Comparison of ENCODE assay signal across 1 cellular context in genomic region chr18:23384778-23385736, GRCh38.
TF ChIP-seq lines count a peak whose summit lies in the region.

No MANE protein-coding gene starts in this region.

TF ChIP-seq in HepG2, 621 proteins besides CTCF, POLR2A, EP300 and RAD21 (continued from another document and continues in another):
- TF ChIP-seq, protein P1, sequence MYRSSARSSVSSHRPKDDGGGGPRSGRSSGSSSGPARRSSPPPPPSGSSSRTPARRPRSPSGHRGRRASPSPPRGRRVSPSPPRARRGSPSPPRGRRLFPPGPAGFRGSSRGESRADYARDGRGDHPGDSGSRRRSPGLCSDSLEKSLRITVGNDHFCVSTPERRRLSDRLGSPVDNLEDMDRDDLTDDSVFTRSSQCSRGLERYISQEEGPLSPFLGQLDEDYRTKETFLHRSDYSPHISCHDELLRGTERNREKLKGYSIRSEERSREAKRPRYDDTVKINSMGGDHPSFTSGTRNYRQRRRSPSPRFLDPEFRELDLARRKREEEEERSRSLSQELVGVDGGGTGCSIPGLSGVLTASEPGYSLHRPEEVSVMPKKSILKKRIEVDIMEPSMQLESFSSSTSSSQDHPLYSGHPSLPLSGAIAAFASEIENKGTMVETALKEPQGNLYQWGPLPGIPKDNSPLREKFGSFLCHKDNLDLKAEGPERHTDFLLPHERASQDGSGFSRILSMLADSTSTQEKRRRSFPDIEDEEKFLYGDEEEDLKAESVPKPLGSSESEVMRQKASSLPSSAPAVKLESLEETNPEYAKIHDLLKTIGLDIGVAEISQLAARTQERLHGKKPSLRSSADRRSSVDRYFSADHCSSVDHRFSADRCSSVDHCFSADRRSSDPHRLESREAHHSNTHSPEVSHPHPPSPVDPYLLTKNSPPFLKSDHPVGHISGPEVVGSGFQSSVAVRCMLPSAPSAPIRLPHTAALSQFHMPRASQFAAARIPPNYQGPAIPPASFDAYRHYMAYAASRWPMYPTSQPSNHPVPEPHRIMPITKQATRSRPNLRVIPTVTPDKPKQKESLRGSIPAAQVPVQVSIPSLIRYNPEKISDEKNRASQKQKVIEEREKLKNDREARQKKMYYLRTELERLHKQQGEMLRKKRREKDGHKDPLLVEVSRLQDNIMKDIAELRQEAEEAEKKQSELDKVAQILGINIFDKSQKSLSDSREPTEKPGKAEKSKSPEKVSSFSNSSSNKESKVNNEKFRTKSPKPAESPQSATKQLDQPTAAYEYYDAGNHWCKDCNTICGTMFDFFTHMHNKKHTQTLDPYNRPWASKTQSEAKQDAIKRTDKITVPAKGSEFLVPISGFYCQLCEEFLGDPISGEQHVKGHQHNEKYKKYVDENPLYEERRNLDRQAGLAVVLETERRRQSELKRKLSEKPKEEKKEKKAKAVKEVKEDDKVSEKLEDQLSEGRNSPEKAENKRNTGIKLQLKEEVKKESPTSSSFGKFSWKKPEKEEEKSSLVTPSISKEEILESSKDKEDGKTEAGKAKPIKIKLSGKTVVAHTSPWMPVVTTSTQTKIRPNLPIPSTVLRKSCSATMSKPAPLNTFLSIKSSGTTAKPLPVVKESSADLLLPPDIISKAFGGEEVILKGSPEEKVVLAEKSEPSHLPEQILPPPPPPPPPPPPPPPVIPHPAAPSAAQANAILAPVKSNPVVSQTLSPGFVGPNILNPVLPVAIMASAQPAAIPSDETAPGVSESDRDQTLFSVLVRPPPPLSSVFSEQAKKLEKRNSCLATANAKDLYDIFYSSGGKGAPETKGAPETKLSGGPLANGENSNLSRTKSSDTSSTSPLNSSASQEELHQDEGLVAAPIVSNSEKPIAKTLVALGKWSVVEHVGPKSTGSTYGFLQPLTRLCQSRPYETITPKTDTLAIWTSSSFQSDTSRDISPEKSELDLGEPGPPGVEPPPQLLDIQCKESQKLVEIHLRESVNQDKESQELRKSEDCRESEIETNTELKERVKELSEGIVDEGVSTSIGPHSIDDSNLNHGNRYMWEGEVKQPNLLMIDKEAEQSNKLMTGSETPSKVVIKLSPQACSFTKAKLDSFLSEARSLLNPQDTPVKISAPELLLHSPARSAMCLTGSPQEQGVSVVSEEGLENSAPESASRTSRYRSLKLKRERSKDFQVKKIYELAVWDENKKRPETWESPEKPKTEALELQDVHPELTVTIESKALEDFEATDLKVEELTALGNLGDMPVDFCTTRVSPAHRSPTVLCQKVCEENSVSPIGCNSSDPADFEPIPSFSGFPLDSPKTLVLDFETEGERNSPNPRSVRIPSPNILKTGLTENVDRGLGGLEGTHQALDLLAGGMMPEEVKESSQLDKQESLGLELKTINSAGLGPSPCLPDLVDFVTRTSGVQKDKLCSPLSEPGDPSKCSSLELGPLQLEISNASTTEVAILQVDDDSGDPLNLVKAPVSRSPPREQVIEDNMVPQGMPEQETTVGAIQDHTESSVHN (CRISPR knock-in tag; IDR thresholded peaks at IDR 0.05) = 0 out of 2 replicates have a peak, but pooled peaks have one; percentile 73
- TF ChIP-seq TFE3 (CRISPR knock-in tag; IDR thresholded peaks at IDR 0.05) (peak; percentile 87; the same call in 1 of the 2 replicates), IRX3 (CRISPR knock-in tag; IDR thresholded peaks at IDR 0.05; ENCODE audit: borderline replicate concordance, low read depth) (no peak), KLF11 (CRISPR knock-in tag; IDR thresholded peaks at IDR 0.05) (no peak), TARDBP (CRISPR knock-in tag; IDR thresholded peaks at IDR 0.05) (peak; percentile 54; the same call in 1 of the 2 replicates), IRF2 (CRISPR knock-in tag; IDR thresholded peaks at IDR 0.05) (peak; percentile 68), ZBED4 (CRISPR knock-in tag; IDR thresholded peaks at IDR 0.05; ENCODE audit: borderline replicate concordance) (no peak; the same call in 1 of the 2 replicates), SOX13 (IDR thresholded peaks at IDR 0.05) (peak; percentile 30; the same call in 1 of the 2 replicates), SOX13 (CRISPR knock-in tag; conservative IDR thresholded peaks at IDR 0.05 in 1 of 2, IDR thresholded peaks at IDR 0.05 in 1 of 2) (peak in 1 of 2 experiments; percentile 81; a peak in 2 of 4 replicates), NFE2L1 (CRISPR knock-in tag; IDR thresholded peaks at IDR 0.05; ENCODE audit: borderline replicate concordance) (no peak), MED1 (CRISPR knock-in tag; IDR thresholded peaks at IDR 0.05) (peak; percentile 94)
- TF ChIP-seq, protein P2, sequence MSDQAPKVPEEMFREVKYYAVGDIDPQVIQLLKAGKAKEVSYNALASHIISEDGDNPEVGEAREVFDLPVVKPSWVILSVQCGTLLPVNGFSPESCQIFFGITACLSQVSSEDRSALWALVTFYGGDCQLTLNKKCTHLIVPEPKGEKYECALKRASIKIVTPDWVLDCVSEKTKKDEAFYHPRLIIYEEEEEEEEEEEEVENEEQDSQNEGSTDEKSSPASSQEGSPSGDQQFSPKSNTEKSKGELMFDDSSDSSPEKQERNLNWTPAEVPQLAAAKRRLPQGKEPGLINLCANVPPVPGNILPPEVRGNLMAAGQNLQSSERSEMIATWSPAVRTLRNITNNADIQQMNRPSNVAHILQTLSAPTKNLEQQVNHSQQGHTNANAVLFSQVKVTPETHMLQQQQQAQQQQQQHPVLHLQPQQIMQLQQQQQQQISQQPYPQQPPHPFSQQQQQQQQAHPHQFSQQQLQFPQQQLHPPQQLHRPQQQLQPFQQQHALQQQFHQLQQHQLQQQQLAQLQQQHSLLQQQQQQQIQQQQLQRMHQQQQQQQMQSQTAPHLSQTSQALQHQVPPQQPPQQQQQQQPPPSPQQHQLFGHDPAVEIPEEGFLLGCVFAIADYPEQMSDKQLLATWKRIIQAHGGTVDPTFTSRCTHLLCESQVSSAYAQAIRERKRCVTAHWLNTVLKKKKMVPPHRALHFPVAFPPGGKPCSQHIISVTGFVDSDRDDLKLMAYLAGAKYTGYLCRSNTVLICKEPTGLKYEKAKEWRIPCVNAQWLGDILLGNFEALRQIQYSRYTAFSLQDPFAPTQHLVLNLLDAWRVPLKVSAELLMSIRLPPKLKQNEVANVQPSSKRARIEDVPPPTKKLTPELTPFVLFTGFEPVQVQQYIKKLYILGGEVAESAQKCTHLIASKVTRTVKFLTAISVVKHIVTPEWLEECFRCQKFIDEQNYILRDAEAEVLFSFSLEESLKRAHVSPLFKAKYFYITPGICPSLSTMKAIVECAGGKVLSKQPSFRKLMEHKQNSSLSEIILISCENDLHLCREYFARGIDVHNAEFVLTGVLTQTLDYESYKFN (CRISPR knock-in tag; conservative IDR thresholded peaks at IDR 0.05) = peak; percentile 98
- TF ChIP-seq, protein P3, sequence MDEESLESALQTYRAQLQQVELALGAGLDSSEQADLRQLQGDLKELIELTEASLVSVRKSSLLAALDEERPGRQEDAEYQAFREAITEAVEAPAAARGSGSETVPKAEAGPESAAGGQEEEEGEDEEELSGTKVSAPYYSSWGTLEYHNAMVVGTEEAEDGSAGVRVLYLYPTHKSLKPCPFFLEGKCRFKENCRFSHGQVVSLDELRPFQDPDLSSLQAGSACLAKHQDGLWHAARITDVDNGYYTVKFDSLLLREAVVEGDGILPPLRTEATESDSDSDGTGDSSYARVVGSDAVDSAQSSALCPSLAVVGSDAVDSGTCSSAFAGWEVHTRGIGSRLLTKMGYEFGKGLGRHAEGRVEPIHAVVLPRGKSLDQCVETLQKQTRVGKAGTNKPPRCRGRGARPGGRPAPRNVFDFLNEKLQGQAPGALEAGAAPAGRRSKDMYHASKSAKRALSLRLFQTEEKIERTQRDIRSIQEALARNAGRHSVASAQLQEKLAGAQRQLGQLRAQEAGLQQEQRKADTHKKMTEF (CRISPR knock-in tag; IDR thresholded peaks at IDR 0.05) = peak; percentile 72
- TF ChIP-seq, protein P4, sequence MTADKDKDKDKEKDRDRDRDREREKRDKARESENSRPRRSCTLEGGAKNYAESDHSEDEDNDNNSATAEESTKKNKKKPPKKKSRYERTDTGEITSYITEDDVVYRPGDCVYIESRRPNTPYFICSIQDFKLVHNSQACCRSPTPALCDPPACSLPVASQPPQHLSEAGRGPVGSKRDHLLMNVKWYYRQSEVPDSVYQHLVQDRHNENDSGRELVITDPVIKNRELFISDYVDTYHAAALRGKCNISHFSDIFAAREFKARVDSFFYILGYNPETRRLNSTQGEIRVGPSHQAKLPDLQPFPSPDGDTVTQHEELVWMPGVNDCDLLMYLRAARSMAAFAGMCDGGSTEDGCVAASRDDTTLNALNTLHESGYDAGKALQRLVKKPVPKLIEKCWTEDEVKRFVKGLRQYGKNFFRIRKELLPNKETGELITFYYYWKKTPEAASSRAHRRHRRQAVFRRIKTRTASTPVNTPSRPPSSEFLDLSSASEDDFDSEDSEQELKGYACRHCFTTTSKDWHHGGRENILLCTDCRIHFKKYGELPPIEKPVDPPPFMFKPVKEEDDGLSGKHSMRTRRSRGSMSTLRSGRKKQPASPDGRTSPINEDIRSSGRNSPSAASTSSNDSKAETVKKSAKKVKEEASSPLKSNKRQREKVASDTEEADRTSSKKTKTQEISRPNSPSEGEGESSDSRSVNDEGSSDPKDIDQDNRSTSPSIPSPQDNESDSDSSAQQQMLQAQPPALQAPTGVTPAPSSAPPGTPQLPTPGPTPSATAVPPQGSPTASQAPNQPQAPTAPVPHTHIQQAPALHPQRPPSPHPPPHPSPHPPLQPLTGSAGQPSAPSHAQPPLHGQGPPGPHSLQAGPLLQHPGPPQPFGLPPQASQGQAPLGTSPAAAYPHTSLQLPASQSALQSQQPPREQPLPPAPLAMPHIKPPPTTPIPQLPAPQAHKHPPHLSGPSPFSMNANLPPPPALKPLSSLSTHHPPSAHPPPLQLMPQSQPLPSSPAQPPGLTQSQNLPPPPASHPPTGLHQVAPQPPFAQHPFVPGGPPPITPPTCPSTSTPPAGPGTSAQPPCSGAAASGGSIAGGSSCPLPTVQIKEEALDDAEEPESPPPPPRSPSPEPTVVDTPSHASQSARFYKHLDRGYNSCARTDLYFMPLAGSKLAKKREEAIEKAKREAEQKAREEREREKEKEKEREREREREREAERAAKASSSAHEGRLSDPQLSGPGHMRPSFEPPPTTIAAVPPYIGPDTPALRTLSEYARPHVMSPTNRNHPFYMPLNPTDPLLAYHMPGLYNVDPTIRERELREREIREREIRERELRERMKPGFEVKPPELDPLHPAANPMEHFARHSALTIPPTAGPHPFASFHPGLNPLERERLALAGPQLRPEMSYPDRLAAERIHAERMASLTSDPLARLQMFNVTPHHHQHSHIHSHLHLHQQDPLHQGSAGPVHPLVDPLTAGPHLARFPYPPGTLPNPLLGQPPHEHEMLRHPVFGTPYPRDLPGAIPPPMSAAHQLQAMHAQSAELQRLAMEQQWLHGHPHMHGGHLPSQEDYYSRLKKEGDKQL (CRISPR knock-in tag; IDR thresholded peaks at IDR 0.05; ENCODE audit: low read depth) = peak; percentile 58; the same call in 1 of the 2 replicates
